In genomic region chr3:117045143-117045542, GRCh38 we compare ENCODE assay signal across 13 cellular contexts.
DNase-seq lines count a peak whose midpoint lies in the region; ATAC-seq, FAIRE-seq and TF ChIP-seq lines count a peak whose summit lies in the region.
"Had no signal": no experiment of that assay in that cellular context is flagged by ENCODE, and none has a peak within 500 bp of the region (broad histone marks: within the 10 kb centered on the region; RNA-seq: fewer than 3 reads in every experiment).

No MANE protein-coding gene starts in this region.

- ATAC-seq in GM21619 (IDR thresholded peaks at IDR 0.05; ENCODE audit: unreplicated experiment) (no peak), GM21515 (IDR thresholded peaks at IDR 0.05; ENCODE audit: unreplicated experiment) (no peak)
- ATAC-seq: K562, T-helper 17 cell had no signal

- H3K27me3 ChIP-seq in parathyroid adenoma (ENCODE audit: control insufficient read depth, insufficient read depth, low read length), result no peaks in the 10 kb centered on the region

- FAIRE-seq in GM19239 (lab: Jason Lieb, UNC), result no peak
- FAIRE-seq: astrocyte, K562 had no signal

- H3K79me2 ChIP-seq in parathyroid adenoma, result no peaks in the 10 kb centered on the region

- peak overlapping the region; percentile 57 for H2AFZ ChIP-seq in parathyroid adenoma

- DNase-seq in EH (ENCODE audit: low read depth) (peak; percentile 52), NCI-H2196 treated with DMSO at 0.1 percent for 48 hours (lab: John Stamatoyannopoulos, UW; ENCODE audit: unreplicated experiment) (peak; percentile 44), epithelial cell of esophagus (ENCODE audit: low read depth) (peak; percentile 22), GM19239 (ENCODE audit: insufficient read length, low spot score) (no peak), T-helper 1 cell (no peak)
- DNase-seq: DND-41, occipital lobe, T-helper 17 cell had no signal

- TF ChIP-seq CTCF in epithelial cell of esophagus (IDR thresholded peaks at IDR 0.05; ENCODE audit: insufficient read depth, low read depth, low read length, missing control alignments) (no peak), parathyroid adenoma (IDR thresholded peaks at IDR 0.05) (no peak)

- no peaks in the 10 kb centered on the region for H3K36me3 ChIP-seq in parathyroid adenoma (ENCODE audit: control insufficient read depth, insufficient read depth, low read length)

- H3K4me1 ChIP-seq in parathyroid adenoma, result no peaks in the 10 kb centered on the region

- H3K4me2 ChIP-seq in parathyroid adenoma (ENCODE audit: low read length), result no peak overlapping the region

- H3K4me3 ChIP-seq in epithelial cell of esophagus (ENCODE audit: low read length) (no peak overlapping the region), parathyroid adenoma (ENCODE audit: low read depth, low read length) (no peak overlapping the region)
- H3K4me3 ChIP-seq: K562 had no signal

- H3K9ac ChIP-seq in parathyroid adenoma, result no peak overlapping the region

- no peak overlapping the region for H3K27ac ChIP-seq in parathyroid adenoma

- H3K9me3 ChIP-seq in parathyroid adenoma (ENCODE audit: control insufficient read depth, low read length), result no peaks in the 10 kb centered on the region

Comparison
In these comparisons a context has a peak if more than half of its experiments do, and no peak if none do; other contexts are left out.
1. DNase-seq: peak in EH (single experiment), NCI-H2196 treated with DMSO at 0.1 percent for 48 hours (single experiment) and epithelial cell of esophagus (single experiment); none in GM19239 (single experiment) and T-helper 1 cell (0 of 5).